ENCODE assay signal across 1 cellular context in genomic region chr13:101527130-101527529, GRCh38.
TF ChIP-seq lines count a peak whose summit lies in the region.

No MANE protein-coding gene starts in this region.

TF ChIP-seq in IMR-90, 13 proteins besides CTCF, POLR2A, EP300 and RAD21:
- no peak for TF ChIP-seq FOS (IDR thresholded peaks at IDR 0.05; ENCODE audit: low read depth, low read length)
- TF ChIP-seq NFE2L2 (IDR thresholded peaks at IDR 0.05; ENCODE audit: low read depth, low read length), result no peak
- TF ChIP-seq CHD1 (IDR thresholded peaks at IDR 0.05; ENCODE audit: low read depth, low read length), result no peak
- no peak for TF ChIP-seq RCOR1 (IDR thresholded peaks at IDR 0.05; ENCODE audit: insufficient replicate concordance, low read length)
- no peak for TF ChIP-seq RFX5 (IDR thresholded peaks at IDR 0.05; ENCODE audit: low read depth, low read length)
- TF ChIP-seq USF2 (IDR thresholded peaks at IDR 0.05; ENCODE audit: low read depth, low read length), result no peak
- no peak for TF ChIP-seq MAZ (IDR thresholded peaks at IDR 0.05; ENCODE audit: borderline replicate concordance, low read depth, low read length)
- no peak for TF ChIP-seq ELK1 (IDR thresholded peaks at IDR 0.05; ENCODE audit: borderline replicate concordance, low read depth, low read length)
- no peak for TF ChIP-seq MXI1 (IDR thresholded peaks at IDR 0.05; ENCODE audit: borderline replicate concordance, low read depth, low read length)
- no peak for TF ChIP-seq CEBPB (IDR thresholded peaks at IDR 0.05; ENCODE audit: low read depth, low read length)
- TF ChIP-seq SMC3 (IDR thresholded peaks at IDR 0.05; ENCODE audit: low read depth, low read length), result no peak
- TF ChIP-seq MAFK (IDR thresholded peaks at IDR 0.05; ENCODE audit: low read depth, low read length), result no peak
- no peak for TF ChIP-seq BHLHE40 (IDR thresholded peaks at IDR 0.05; ENCODE audit: low read depth, low read length)
